In genomic region chr7:28093617-28094232, GRCh38 we compare ENCODE assay signal across 8 cellular contexts.
DNase-seq lines count a peak whose midpoint lies in the region; ATAC-seq, FAIRE-seq and TF ChIP-seq lines count a peak whose summit lies in the region.

No MANE protein-coding gene starts in this region.

- DNase-seq in AML-193 (lab: John Stamatoyannopoulos, UW) (peak; percentile 51 to 67), H54 (ENCODE audit: insufficient read length, low spot score) (peak; percentile 69), NCI-H748 treated with DMSO at 0.1 percent for 48 hours (lab: John Stamatoyannopoulos, UW) (peak; percentile 50), foreskin keratinocyte (peak in 1 of 2 donors; percentile 44), omental fat pad (ENCODE audit: low spot score) (peak; percentile 87), uterus (peak; percentile 75 to 83)
- DNase-seq in activated CD8-positive, alpha-beta memory T cell treated with anti-CD3 and anti-CD28 coated beads, Interleukin-2, amount 50 U/mL, for 24 hours (ENCODE audit: extremely low read depth): peak; percentile 12

- no peaks in the 10 kb centered on the region for H3K4me1 ChIP-seq in foreskin keratinocyte
- H3K4me1 ChIP-seq in uterus: peaks cover 0 to under 1% of the 10 kb centered on the region in 2 donors

- H3K27ac ChIP-seq in foreskin keratinocyte: no peak overlapping the region
- peak overlapping the region; percentile 6 to 25 for H3K27ac ChIP-seq in uterus

- no peaks in the 10 kb centered on the region for H3K27me3 ChIP-seq in foreskin keratinocyte
- H3K27me3 ChIP-seq in uterus: no peaks in the 10 kb centered on the region

- no peaks in the 10 kb centered on the region for H3K9me3 ChIP-seq in uterus

- intact Hi-C loops in uterus (cut with DNase I; ENCODE audit: low total_unique reads): no loop called here

- H3K4me3 ChIP-seq in uterus: no peak overlapping the region

- FAIRE-seq in H54 (lab: Jason Lieb, UNC): peak; percentile 75

- TF ChIP-seq CTCF in foreskin keratinocyte (conservative IDR thresholded peaks at IDR 0.05) (peak; percentile 73), omental fat pad (IDR thresholded peaks at IDR 0.05) (no peak), uterus (IDR thresholded peaks at IDR 0.05) (peak; percentile 49 to 57 (median 54))

- TF ChIP-seq POLR2A in H54 (IDR thresholded peaks at IDR 0.05; ENCODE audit: low read depth, low read length) (no peak), uterus (IDR thresholded peaks at IDR 0.05) (no peak)

- H3K36me3 ChIP-seq in uterus: no peaks in the 10 kb centered on the region

- ATAC-seq in foreskin keratinocyte (peak; percentile 53), omental fat pad (ENCODE audit: low FRiP score) (no peak), GM21360 (IDR thresholded peaks at IDR 0.05; ENCODE audit: unreplicated experiment) (no peak)

Comparison
In these comparisons a context has a peak if more than half of its experiments do, and no peak if none do; other contexts are left out.
1. CTCF ChIP-seq: peak in foreskin keratinocyte (single experiment) and uterus (4 of 4); none in omental fat pad (0 of 3).